Comparison of ENCODE assay signal across 8 cellular contexts in genomic region chr12:93569656-93570551, GRCh38. TPM values are rescaled to one million over a fixed set of nuclear protein-coding genes. Genes with fewer than 3 reads are reported as not detected.
DNase-seq lines count a peak whose midpoint lies in the region; ATAC-seq, FAIRE-seq and TF ChIP-seq lines count a peak whose summit lies in the region.

No MANE protein-coding gene starts in this region.

- H3K36me3 ChIP-seq in HUES48 (ENCODE audit: control insufficient read depth, insufficient read depth, low read length), result peaks cover 15% of the 10 kb centered on the region
- peaks cover 26% of the 10 kb centered on the region for H3K36me3 ChIP-seq in neuron (ENCODE audit: insufficient read depth, low read length)

- H3K4me1 ChIP-seq in HUES48 (ENCODE audit: control insufficient read depth, insufficient read depth, low read length) (peaks cover 11% of the 10 kb centered on the region; the same call in 1 of the 2 replicates), foreskin keratinocyte (no peaks in the 10 kb centered on the region), neuron (ENCODE audit: insufficient read depth, low read length) (peaks cover 18% of the 10 kb centered on the region)

- H3K9me3 ChIP-seq in HUES48 (ENCODE audit: control insufficient read depth, insufficient read depth, low read length) (no peaks in the 10 kb centered on the region), neuron (ENCODE audit: low read length) (no peaks in the 10 kb centered on the region)

- ATAC-seq in GM19452 (IDR thresholded peaks at IDR 0.05; ENCODE audit: unreplicated experiment) (peak; percentile 38), foreskin keratinocyte (peak; percentile 43)

- FAIRE-seq in RCC 7860 (lab: Jason Lieb, UNC), result no peak

- H2AFZ ChIP-seq in neuron (ENCODE audit: low read depth, low read length), result peak overlapping the region; percentile 48

- H3K27me3 ChIP-seq in HUES48 (ENCODE audit: control insufficient read depth, insufficient read depth, low read length), result peaks cover 29% of the 10 kb centered on the region
- H3K27me3 ChIP-seq in foreskin keratinocyte, result no peaks in the 10 kb centered on the region
- no peaks in the 10 kb centered on the region for H3K27me3 ChIP-seq in neuron (ENCODE audit: insufficient read depth, low read length)

- H3K4me3 ChIP-seq in HUES48 (ENCODE audit: low read depth, low read length) (peak overlapping the region; percentile 88), neuron (ENCODE audit: low read length) (peak overlapping the region; percentile 74)

- peak overlapping the region; percentile 79 for H3K9ac ChIP-seq in HUES48 (ENCODE audit: low read depth, low read length)

- DNase-seq in CMK (ENCODE audit: low read depth), result peak; percentile 75
- DNase-seq in RCC 7860 (ENCODE audit: low spot score), result peak; percentile 29
- DNase-seq in activated gamma-delta T cell treated with anti-CD3 and anti-CD28 coated beads, Interleukin-2, amount 50 U/mL, for 16 hours (ENCODE audit: low read depth), result peak; percentile 58
- DNase-seq in foreskin keratinocyte, result peak; percentile 54 to 74
- peak; percentile 73 for DNase-seq in stromal cell of bone marrow (ENCODE audit: low read depth)

- H3K27ac ChIP-seq in HUES48 (ENCODE audit: low read depth, low read length) (peak overlapping the region; percentile 97), foreskin keratinocyte (peak overlapping the region; percentile 89)

- peak; percentile 88 for TF ChIP-seq CTCF in foreskin keratinocyte (conservative IDR thresholded peaks at IDR 0.05)

RNA-seq across cellular contexts. Expression of gene SOCS2, which starts 2.6 kb away (rescaled TPM):
- total RNA-seq in foreskin keratinocyte, result 18.1 and 24.8 TPM in 2 replicates
- polyA plus RNA-seq in foreskin keratinocyte, result 15.1 and 15.2 TPM in 2 replicates

Comparison
In these comparisons a context has a peak if more than half of its experiments do, and no peak if none do; other contexts are left out.
1. Peak in every context shown above with its lines: DNase-seq, ATAC-seq, H3K4me3 ChIP-seq and H3K27ac ChIP-seq.